ENCODE assay signal across 9 cellular contexts in genomic region chr5:179623906-179624741, GRCh38. TPM values are rescaled to one million over a fixed set of nuclear protein-coding genes. Genes with fewer than 3 reads are reported as not detected.
DNase-seq lines count a peak whose midpoint lies in the region; ATAC-seq and TF ChIP-seq lines count a peak whose summit lies in the region.
"Had no signal": no experiment of that assay in that cellular context is flagged by ENCODE, and none has a peak within 500 bp of the region (broad histone marks: within the 10 kb centered on the region; RNA-seq: fewer than 3 reads in every experiment).

No MANE protein-coding gene starts in this region.

- peak overlapping the region; percentile 97 to 100 (median 100) for H3K4me3 Mint-ChIP-seq in CD4-positive, CD25-positive, alpha-beta regulatory T cell
- peak overlapping the region; percentile 100 for H3K4me3 Mint-ChIP-seq in endothelial cell (ENCODE audit: unreplicated experiment)

- peak in 2 of 3 donors; percentile 23 to 61 for DNase-seq in CD4-positive, CD25-positive, alpha-beta regulatory T cell
- DNase-seq in LNCaP clone FGC (ENCODE audit: low read depth): no peak
- DNase-seq in activated CD8-positive, alpha-beta memory T cell treated with anti-CD3 and anti-CD28 coated beads for 24 hours: peak; percentile 84
- no peak for DNase-seq in endothelial cell (ENCODE audit: low spot score)

- H3K4me1 Mint-ChIP-seq in CD4-positive, CD25-positive, alpha-beta regulatory T cell: peaks cover 23 to 48% (median 40%) of the 10 kb centered on the region in 4 donors
- H3K4me1 Mint-ChIP-seq in endothelial cell (ENCODE audit: unreplicated experiment): peaks cover 37% of the 10 kb centered on the region

- no peaks in the 10 kb centered on the region for H3K9me3 ChIP-seq in CD4-positive, CD25-positive, alpha-beta regulatory T cell (ENCODE audit: control insufficient read depth in 2 of 2, low read length in 2 of 2)
- H3K9me3 ChIP-seq in mucosa of stomach (ENCODE audit: control insufficient read depth, low read length) (no peaks in the 10 kb centered on the region), stomach smooth muscle (ENCODE audit: control insufficient read depth in 2 of 2, low read length in 2 of 2) (no peaks in the 10 kb centered on the region)

- no peak for ATAC-seq in CD4-positive, CD25-positive, alpha-beta regulatory T cell (ENCODE audit: low read depth in 2 of 2)
- peak; percentile 5 for ATAC-seq in GM21526 (IDR thresholded peaks at IDR 0.05; ENCODE audit: low FRiP score, unreplicated experiment)
- ATAC-seq in GM19328 (IDR thresholded peaks at IDR 0.05; ENCODE audit: unreplicated experiment): no peak

- H3K27me3 Mint-ChIP-seq in CD4-positive, CD25-positive, alpha-beta regulatory T cell: peaks cover 15% of the 10 kb centered on the region
- H3K27me3 Mint-ChIP-seq in endothelial cell (ENCODE audit: unreplicated experiment): peaks cover 26% of the 10 kb centered on the region

- peaks cover 30% of the 10 kb centered on the region for H3K36me3 ChIP-seq in CD4-positive, CD25-positive, alpha-beta regulatory T cell (ENCODE audit: control insufficient read depth, insufficient read depth, low read length)
- H3K36me3 ChIP-seq in mucosa of stomach (ENCODE audit: control insufficient read depth, insufficient read depth, low read length) (peaks cover 4% of the 10 kb centered on the region), stomach smooth muscle (ENCODE audit: control insufficient read depth in 2 of 2, insufficient read depth in 2 of 2, low read length in 2 of 2) (peaks cover 12 to 21% of the 10 kb centered on the region in 2 donors)

- TF ChIP-seq CTCF in LNCaP clone FGC (IDR thresholded peaks at IDR 0.05; ENCODE audit: control insufficient read depth, extremely low read depth, insufficient read depth) (no peak), endothelial cell (IDR thresholded peaks at IDR 0.05; ENCODE audit: unreplicated experiment) (no peak)

- H3K27ac Mint-ChIP-seq in CD4-positive, CD25-positive, alpha-beta regulatory T cell: peak overlapping the region; percentile 98 to 99 (median 99)
- H3K27ac Mint-ChIP-seq in endothelial cell (ENCODE audit: unreplicated experiment): peak overlapping the region; percentile 99

- H3K9ac ChIP-seq in mucosa of stomach (ENCODE audit: low read length) (peak overlapping the region; percentile 88), stomach smooth muscle (ENCODE audit: low read length in 2 of 2) (peak overlapping the region; percentile 93 to 98)

- H3K27me3 ChIP-seq in CD4-positive, CD25-positive, alpha-beta regulatory T cell (ENCODE audit: control insufficient read depth, insufficient read depth, low read length): no peaks in the 10 kb centered on the region
- H3K27me3 ChIP-seq in mucosa of stomach (ENCODE audit: control insufficient read depth, insufficient read depth, low read length): no peaks in the 10 kb centered on the region
- no peaks in the 10 kb centered on the region for H3K27me3 ChIP-seq in stomach smooth muscle (ENCODE audit: control insufficient read depth in 1 of 2, insufficient read depth in 2 of 2, low read length in 2 of 2)

- peaks cover 28% of the 10 kb centered on the region for H3K36me3 Mint-ChIP-seq in CD4-positive, CD25-positive, alpha-beta regulatory T cell
- peaks cover 37% of the 10 kb centered on the region for H3K36me3 Mint-ChIP-seq in endothelial cell (ENCODE audit: low read depth, unreplicated experiment)

- no peaks in the 10 kb centered on the region for H3K9me3 Mint-ChIP-seq in CD4-positive, CD25-positive, alpha-beta regulatory T cell
- no peaks in the 10 kb centered on the region for H3K9me3 Mint-ChIP-seq in endothelial cell (ENCODE audit: unreplicated experiment)

- H3K4me1 ChIP-seq in CD4-positive, CD25-positive, alpha-beta regulatory T cell (ENCODE audit: control insufficient read depth, insufficient read depth, low read length, poor library complexity, severe bottlenecking): peaks cover 43% of the 10 kb centered on the region
- H3K4me1 ChIP-seq in mucosa of stomach (ENCODE audit: control insufficient read depth, insufficient read depth, low read length) (peaks cover 30% of the 10 kb centered on the region), stomach smooth muscle (ENCODE audit: control insufficient read depth, insufficient read depth, low read length) (peaks cover 32% of the 10 kb centered on the region)

- peak overlapping the region; percentile 98 for H3K27ac ChIP-seq in CD4-positive, CD25-positive, alpha-beta regulatory T cell (ENCODE audit: insufficient read depth, low read length, poor library complexity, severe bottlenecking)
- peak overlapping the region; percentile 99 for H3K27ac ChIP-seq in stomach smooth muscle (ENCODE audit: low read length)

- peak overlapping the region; percentile 48 for H3K4me3 ChIP-seq in CD4-positive, CD25-positive, alpha-beta regulatory T cell (ENCODE audit: low read depth, low read length)
- peak overlapping the region; percentile 95 for H3K4me3 ChIP-seq in LNCaP clone FGC (ENCODE audit: low read depth, low read length)
- H3K4me3 ChIP-seq in mucosa of stomach (ENCODE audit: low read length): peak overlapping the region; percentile 93
- H3K4me3 ChIP-seq in stomach smooth muscle (ENCODE audit: low read length in 2 of 2): peak overlapping the region; percentile 86 to 98

RNA-seq across cellular contexts. Expression of gene HNRNPH1, which starts 0.7 kb away (rescaled TPM):
- total RNA-seq in CD4-positive, CD25-positive, alpha-beta regulatory T cell: 2,049 TPM
- polyA plus RNA-seq in CD4-positive, CD25-positive, alpha-beta regulatory T cell: 100 to 1,000 TPM; 102 to 155 (median 130) TPM
- 852 TPM for total RNA-seq in endothelial cell (ENCODE audit: unreplicated experiment)

RNA-seq across cellular contexts. Expression of gene CBY3, which starts 56.7 kb away (rescaled TPM):
- total RNA-seq in CD4-positive, CD25-positive, alpha-beta regulatory T cell: not detected
- polyA plus RNA-seq in CD4-positive, CD25-positive, alpha-beta regulatory T cell: under 1 TPM in 1 of 4 donors, not detected in 3; 0.70 TPM
- not detected for total RNA-seq in endothelial cell (ENCODE audit: unreplicated experiment)
- total RNA-seq: T-helper 1 cell treated with Interleukin-12 subunit alpha and Interleukin-12 subunit beta and Interleukin-4 antibody, amounts not matched to agents 30 ng/mL and 1 ng/mL, for 36 hours had no signal

Comparison
In these comparisons a context has a peak if more than half of its experiments do, and no peak if none do; other contexts are left out.
1. DNase-seq: peak in CD4-positive, CD25-positive, alpha-beta regulatory T cell (2 of 3) and activated CD8-positive, alpha-beta memory T cell treated with anti-CD3 and anti-CD28 coated beads for 24 hours (single experiment); none in LNCaP clone FGC (single experiment) and endothelial cell (single experiment).
2. Peak in every context shown above with its lines, with median percentiles within 50 percentile points of each other: H3K4me3 ChIP-seq.